In the genomic region with DNA sequence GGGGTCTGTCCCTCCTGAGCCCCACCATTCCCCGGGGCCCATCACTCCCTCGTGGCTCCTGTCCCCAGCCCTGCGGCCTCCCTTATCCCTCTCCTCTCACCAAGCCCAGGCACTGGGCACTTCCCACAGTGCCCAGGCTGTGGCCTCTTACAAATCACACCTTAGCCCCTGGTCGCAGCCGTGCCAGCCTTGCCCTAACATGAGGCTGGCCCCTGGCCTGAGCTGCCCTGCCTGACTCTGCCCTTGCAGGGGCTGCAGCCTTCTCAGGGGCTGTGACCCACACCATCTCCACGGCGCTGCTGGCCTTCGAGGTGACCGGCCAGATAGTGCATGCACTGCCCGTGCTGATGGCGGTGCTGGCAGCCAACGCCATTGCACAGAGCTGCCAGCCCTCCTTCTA, we compare ENCODE assay signal across 17 cellular contexts. TPM values are rescaled to one million over a fixed set of nuclear protein-coding genes. Genes with fewer than 3 reads are reported as not detected.
"Had no signal": no experiment of that assay in that cellular context is flagged by ENCODE, and none has a peak within 500 bp of the region (broad histone marks: within the 10 kb centered on the region; RNA-seq: fewer than 3 reads in every experiment).

No MANE protein-coding gene starts in this region.

RNA-seq across cellular contexts. Expression of a gene that starts 8.4 kb away (rescaled TPM):
- total RNA-seq: activated naive CD4-positive, alpha-beta T cell treated with anti-CD3 and anti-CD28 coated beads for 36 hours; activated naive CD4-positive, alpha-beta T cell treated with anti-CD3 and anti-CD28 coated beads, Interleukin-2, amount 50 U/mL, for 72 hours; activated naive CD8-positive, alpha-beta T cell treated with anti-CD3 and anti-CD28 coated beads for 36 hours; activated T-cell treated with anti-CD3 and anti-CD28 coated beads, Interleukin-2, amount 50 U/mL, for 4 hours; activated T-cell treated with anti-CD3 and anti-CD28 coated beads, Interleukin-2, amount 50 U/mL, for 72 hours; activated T-helper 1 cell treated with anti-CD3 and anti-CD28 coated beads, Interleukin-12 subunit alpha, Interleukin-12 subunit beta, Interleukin-2, Interleukin-4 antibody, amounts not matched to agents 30 ng/mL and 10 ng/mL and 1 ng/mL, durations not matched to agents 14 hours and 24 hours and 36 hours; activated T-helper 2 cell treated with anti-CD3 and anti-CD28 coated beads, Interferon-gamma antibody, Interleukin-2, Interleukin-4, amounts not matched to agents 10 μg/mL and 5 μg/mL and 100 μg/mL, durations not matched to agents 14 hours and 24 hours and 36 hours; ascending aorta had no signal

RNA-seq across cellular contexts. Expression of a gene that starts 21.5 kb away (rescaled TPM):
- total RNA-seq: activated naive CD4-positive, alpha-beta T cell treated with anti-CD3 and anti-CD28 coated beads for 36 hours; breast epithelium had no signal

RNA-seq across cellular contexts. Expression of a gene that starts 30.1 kb away (rescaled TPM):
- total RNA-seq: activated naive CD4-positive, alpha-beta T cell treated with anti-CD3 and anti-CD28 coated beads for 36 hours; activated naive CD8-positive, alpha-beta T cell treated with anti-CD3 and anti-CD28 coated beads for 36 hours; activated T-cell treated with anti-CD3 and anti-CD28 coated beads, Interleukin-2, amount 50 U/mL, for 4 hours; activated T-cell treated with anti-CD3 and anti-CD28 coated beads, Interleukin-2, amount 50 U/mL, for 72 hours; activated T-helper 1 cell treated with anti-CD3 and anti-CD28 coated beads, Interleukin-12 subunit alpha, Interleukin-12 subunit beta, Interleukin-2, Interleukin-4 antibody, amounts not matched to agents 30 ng/mL and 10 ng/mL and 1 ng/mL, durations not matched to agents 14 hours and 24 hours and 36 hours; activated T-helper 2 cell treated with anti-CD3 and anti-CD28 coated beads, Interferon-gamma antibody, Interleukin-2, Interleukin-4, amounts not matched to agents 10 μg/mL and 5 μg/mL and 100 μg/mL, durations not matched to agents 14 hours and 24 hours and 36 hours; ascending aorta; cerebellum had no signal

RNA-seq across cellular contexts. Expression of a gene that starts 34.1 kb away (rescaled TPM):
- total RNA-seq: activated naive CD4-positive, alpha-beta T cell treated with anti-CD3 and anti-CD28 coated beads for 36 hours; activated naive CD4-positive, alpha-beta T cell treated with anti-CD3 and anti-CD28 coated beads, Interleukin-2, amount 50 U/mL, for 72 hours; activated naive CD8-positive, alpha-beta T cell treated with anti-CD3 and anti-CD28 coated beads for 36 hours; activated T-cell treated with anti-CD3 and anti-CD28 coated beads, Interleukin-2, amount 50 U/mL, for 72 hours; activated T-helper 1 cell treated with anti-CD3 and anti-CD28 coated beads, Interleukin-12 subunit alpha, Interleukin-12 subunit beta, Interleukin-2, Interleukin-4 antibody, amounts not matched to agents 30 ng/mL and 10 ng/mL and 1 ng/mL, durations not matched to agents 14 hours and 24 hours and 36 hours; activated T-helper 17 cell treated with anti-CD3 and anti-CD28 coated beads, Interleukin-2, amount 50 U/mL, for 72 hours; activated T-helper 2 cell treated with anti-CD3 and anti-CD28 coated beads, Interferon-gamma antibody, Interleukin-2, Interleukin-4, amounts not matched to agents 10 μg/mL and 5 μg/mL and 100 μg/mL, durations not matched to agents 14 hours and 24 hours and 36 hours had no signal

RNA-seq across cellular contexts. Expression of a gene that starts 47.9 kb away (rescaled TPM):
- total RNA-seq: activated naive CD4-positive, alpha-beta T cell treated with anti-CD3 and anti-CD28 coated beads for 36 hours; activated naive CD4-positive, alpha-beta T cell treated with anti-CD3 and anti-CD28 coated beads, Interleukin-2, amount 50 U/mL, for 72 hours; activated naive CD8-positive, alpha-beta T cell treated with anti-CD3 and anti-CD28 coated beads for 36 hours; activated T-cell treated with anti-CD3 and anti-CD28 coated beads, Interleukin-2, amount 50 U/mL, for 4 hours; activated T-cell treated with anti-CD3 and anti-CD28 coated beads, Interleukin-2, amount 50 U/mL, for 72 hours; activated T-helper 1 cell treated with anti-CD3 and anti-CD28 coated beads, Interleukin-12 subunit alpha, Interleukin-12 subunit beta, Interleukin-2, Interleukin-4 antibody, amounts not matched to agents 30 ng/mL and 10 ng/mL and 1 ng/mL, durations not matched to agents 14 hours and 24 hours and 36 hours; activated T-helper 17 cell treated with anti-CD3 and anti-CD28 coated beads, Interleukin-2, amount 50 U/mL, for 72 hours; activated T-helper 2 cell treated with anti-CD3 and anti-CD28 coated beads, Interferon-gamma antibody, Interleukin-2, Interleukin-4, amounts not matched to agents 10 μg/mL and 5 μg/mL and 100 μg/mL, durations not matched to agents 14 hours and 24 hours and 36 hours; adrenal gland; aorta; ascending aorta; astrocyte; body of pancreas; cardiac septum; chondrocyte had no signal
